Comparison of ENCODE assay signal across 2 cellular contexts in the genomic region with DNA sequence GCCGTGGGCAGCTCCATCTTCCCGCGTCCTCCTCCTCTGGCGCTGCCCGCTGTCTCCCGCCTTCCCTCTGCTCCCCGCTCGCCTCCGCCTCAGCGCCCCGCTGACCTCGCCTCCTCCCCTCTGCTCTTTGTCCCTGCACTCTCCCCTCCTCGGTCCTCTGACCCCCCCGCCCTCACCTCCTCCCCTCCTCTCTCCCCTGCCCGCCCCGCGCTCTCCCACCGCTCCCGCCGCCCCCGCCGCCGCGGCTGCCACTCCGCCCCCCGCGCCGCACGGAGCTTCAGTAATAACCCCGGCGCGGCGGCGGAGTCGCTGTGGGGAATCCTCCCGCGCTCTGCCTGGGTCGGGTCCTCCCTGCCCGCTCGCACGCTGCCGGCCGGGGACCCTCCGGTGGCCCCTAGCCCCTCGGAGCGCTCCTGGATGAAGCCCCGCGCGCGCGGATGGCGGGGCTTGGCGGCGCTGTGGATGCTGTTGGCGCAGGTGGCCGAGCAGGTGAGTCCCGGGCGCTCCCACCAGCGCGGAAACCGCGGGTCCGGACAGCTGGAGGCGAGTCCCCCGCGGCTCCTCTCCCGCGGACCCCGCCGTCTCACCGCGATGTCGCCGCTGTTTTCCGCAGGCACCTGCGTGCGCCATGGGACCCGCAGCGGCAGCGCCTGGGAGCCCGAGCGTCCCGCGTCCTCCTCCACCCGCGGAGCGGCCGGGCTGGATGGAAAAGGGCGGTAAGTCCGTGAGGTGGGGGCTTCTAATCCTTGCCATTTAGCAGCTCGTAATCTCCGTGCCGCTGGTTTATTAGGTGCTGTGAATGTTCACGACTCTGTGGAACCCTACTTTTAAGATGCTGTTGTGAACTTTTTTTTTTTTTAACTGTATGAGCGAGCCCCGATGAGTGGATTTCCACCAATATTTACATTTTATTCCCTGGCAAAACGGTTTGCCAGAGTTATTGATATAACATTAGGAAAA.
TF ChIP-seq lines count a peak whose summit lies in the region.

A gene with protein sequence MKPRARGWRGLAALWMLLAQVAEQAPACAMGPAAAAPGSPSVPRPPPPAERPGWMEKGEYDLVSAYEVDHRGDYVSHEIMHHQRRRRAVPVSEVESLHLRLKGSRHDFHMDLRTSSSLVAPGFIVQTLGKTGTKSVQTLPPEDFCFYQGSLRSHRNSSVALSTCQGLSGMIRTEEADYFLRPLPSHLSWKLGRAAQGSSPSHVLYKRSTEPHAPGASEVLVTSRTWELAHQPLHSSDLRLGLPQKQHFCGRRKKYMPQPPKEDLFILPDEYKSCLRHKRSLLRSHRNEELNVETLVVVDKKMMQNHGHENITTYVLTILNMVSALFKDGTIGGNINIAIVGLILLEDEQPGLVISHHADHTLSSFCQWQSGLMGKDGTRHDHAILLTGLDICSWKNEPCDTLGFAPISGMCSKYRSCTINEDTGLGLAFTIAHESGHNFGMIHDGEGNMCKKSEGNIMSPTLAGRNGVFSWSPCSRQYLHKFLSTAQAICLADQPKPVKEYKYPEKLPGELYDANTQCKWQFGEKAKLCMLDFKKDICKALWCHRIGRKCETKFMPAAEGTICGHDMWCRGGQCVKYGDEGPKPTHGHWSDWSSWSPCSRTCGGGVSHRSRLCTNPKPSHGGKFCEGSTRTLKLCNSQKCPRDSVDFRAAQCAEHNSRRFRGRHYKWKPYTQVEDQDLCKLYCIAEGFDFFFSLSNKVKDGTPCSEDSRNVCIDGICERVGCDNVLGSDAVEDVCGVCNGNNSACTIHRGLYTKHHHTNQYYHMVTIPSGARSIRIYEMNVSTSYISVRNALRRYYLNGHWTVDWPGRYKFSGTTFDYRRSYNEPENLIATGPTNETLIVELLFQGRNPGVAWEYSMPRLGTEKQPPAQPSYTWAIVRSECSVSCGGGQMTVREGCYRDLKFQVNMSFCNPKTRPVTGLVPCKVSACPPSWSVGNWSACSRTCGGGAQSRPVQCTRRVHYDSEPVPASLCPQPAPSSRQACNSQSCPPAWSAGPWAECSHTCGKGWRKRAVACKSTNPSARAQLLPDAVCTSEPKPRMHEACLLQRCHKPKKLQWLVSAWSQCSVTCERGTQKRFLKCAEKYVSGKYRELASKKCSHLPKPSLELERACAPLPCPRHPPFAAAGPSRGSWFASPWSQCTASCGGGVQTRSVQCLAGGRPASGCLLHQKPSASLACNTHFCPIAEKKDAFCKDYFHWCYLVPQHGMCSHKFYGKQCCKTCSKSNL (plus strand): TSS at position 280 of the 960 bp plus-strand sequence. CDS start 138 bp downstream, at position 418.

TF ChIP-seq in HEK293, 187 proteins besides CTCF, POLR2A, EP300 and RAD21 (continued from another document and continues in another):
- TF ChIP-seq ZNF830 (tag by site-specific recombination; IDR thresholded peaks at IDR 0.05; ENCODE audit: low read depth), result no peak
- TF ChIP-seq, protein P1, sequence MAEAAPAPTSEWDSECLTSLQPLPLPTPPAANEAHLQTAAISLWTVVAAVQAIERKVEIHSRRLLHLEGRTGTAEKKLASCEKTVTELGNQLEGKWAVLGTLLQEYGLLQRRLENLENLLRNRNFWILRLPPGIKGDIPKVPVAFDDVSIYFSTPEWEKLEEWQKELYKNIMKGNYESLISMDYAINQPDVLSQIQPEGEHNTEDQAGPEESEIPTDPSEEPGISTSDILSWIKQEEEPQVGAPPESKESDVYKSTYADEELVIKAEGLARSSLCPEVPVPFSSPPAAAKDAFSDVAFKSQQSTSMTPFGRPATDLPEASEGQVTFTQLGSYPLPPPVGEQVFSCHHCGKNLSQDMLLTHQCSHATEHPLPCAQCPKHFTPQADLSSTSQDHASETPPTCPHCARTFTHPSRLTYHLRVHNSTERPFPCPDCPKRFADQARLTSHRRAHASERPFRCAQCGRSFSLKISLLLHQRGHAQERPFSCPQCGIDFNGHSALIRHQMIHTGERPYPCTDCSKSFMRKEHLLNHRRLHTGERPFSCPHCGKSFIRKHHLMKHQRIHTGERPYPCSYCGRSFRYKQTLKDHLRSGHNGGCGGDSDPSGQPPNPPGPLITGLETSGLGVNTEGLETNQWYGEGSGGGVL (tag by site-specific recombination; IDR thresholded peaks at IDR 0.05), result peak; percentile 92
- no peak for TF ChIP-seq MYNN (tag by site-specific recombination; IDR thresholded peaks at IDR 0.05; ENCODE audit: borderline replicate concordance)
- TF ChIP-seq, protein P2, sequence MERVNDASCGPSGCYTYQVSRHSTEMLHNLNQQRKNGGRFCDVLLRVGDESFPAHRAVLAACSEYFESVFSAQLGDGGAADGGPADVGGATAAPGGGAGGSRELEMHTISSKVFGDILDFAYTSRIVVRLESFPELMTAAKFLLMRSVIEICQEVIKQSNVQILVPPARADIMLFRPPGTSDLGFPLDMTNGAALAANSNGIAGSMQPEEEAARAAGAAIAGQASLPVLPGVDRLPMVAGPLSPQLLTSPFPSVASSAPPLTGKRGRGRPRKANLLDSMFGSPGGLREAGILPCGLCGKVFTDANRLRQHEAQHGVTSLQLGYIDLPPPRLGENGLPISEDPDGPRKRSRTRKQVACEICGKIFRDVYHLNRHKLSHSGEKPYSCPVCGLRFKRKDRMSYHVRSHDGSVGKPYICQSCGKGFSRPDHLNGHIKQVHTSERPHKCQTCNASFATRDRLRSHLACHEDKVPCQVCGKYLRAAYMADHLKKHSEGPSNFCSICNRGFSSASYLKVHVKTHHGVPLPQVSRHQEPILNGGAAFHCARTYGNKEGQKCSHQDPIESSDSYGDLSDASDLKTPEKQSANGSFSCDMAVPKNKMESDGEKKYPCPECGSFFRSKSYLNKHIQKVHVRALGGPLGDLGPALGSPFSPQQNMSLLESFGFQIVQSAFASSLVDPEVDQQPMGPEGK (tag by site-specific recombination; IDR thresholded peaks at IDR 0.05), result peak; percentile 39; the same call in 1 of the 2 replicates
- TF ChIP-seq GLIS1 (tag by site-specific recombination; IDR thresholded peaks at IDR 0.05), result peak; percentile 89
- no peak for TF ChIP-seq ZNF239 (tag by site-specific recombination; IDR thresholded peaks at IDR 0.05)
- TF ChIP-seq, protein P3, sequence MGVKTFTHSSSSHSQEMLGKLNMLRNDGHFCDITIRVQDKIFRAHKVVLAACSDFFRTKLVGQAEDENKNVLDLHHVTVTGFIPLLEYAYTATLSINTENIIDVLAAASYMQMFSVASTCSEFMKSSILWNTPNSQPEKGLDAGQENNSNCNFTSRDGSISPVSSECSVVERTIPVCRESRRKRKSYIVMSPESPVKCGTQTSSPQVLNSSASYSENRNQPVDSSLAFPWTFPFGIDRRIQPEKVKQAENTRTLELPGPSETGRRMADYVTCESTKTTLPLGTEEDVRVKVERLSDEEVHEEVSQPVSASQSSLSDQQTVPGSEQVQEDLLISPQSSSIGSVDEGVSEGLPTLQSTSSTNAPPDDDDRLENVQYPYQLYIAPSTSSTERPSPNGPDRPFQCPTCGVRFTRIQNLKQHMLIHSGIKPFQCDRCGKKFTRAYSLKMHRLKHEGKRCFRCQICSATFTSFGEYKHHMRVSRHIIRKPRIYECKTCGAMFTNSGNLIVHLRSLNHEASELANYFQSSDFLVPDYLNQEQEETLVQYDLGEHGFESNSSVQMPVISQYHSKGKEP (tag by site-specific recombination; IDR thresholded peaks at IDR 0.05), result no peak
- TF ChIP-seq ZFP37 (tag by site-specific recombination; IDR thresholded peaks at IDR 0.05), result no peak
- peak; percentile 80 for TF ChIP-seq ZNF335 (tag by site-specific recombination; conservative IDR thresholded peaks at IDR 0.05)
- TF ChIP-seq, protein P4, sequence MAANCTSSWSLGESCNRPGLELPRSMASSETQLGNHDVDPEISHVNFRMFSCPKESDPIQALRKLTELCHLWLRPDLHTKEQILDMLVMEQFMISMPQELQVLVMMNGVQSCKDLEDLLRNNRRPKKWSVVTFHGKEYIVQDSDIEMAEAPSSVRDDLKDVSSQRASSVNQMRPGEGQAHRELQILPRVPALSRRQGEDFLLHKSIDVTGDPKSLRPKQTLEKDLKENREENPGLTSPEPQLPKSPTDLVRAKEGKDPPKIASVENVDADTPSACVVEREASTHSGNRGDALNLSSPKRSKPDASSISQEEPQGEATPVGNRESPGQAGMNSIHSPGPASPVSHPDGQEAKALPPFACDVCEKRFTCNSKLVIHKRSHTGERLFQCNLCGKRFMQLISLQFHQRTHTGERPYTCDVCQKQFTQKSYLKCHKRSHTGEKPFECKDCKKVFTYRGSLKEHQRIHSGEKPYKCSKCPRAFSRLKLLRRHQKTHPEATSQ (tag by site-specific recombination; IDR thresholded peaks at IDR 0.05), result 0 out of 2 replicates have a peak, but pooled peaks have one; percentile 17
- no peak for TF ChIP-seq ZNF174 (tag by site-specific recombination; IDR thresholded peaks at IDR 0.05)
- TF ChIP-seq ZNF791 (tag by site-specific recombination; IDR thresholded peaks at IDR 0.05), result no peak; the same call in 1 of the 2 replicates
- no peak for TF ChIP-seq ZNF629 (tag by site-specific recombination; IDR thresholded peaks at IDR 0.05)

TF ChIP-seq in SK-N-SH treated with all-trans-retinoic acid at 6 μM for 48 hours, 23 proteins besides CTCF, POLR2A, EP300 and RAD21 (continued from another document):
- TF ChIP-seq, protein P5, sequence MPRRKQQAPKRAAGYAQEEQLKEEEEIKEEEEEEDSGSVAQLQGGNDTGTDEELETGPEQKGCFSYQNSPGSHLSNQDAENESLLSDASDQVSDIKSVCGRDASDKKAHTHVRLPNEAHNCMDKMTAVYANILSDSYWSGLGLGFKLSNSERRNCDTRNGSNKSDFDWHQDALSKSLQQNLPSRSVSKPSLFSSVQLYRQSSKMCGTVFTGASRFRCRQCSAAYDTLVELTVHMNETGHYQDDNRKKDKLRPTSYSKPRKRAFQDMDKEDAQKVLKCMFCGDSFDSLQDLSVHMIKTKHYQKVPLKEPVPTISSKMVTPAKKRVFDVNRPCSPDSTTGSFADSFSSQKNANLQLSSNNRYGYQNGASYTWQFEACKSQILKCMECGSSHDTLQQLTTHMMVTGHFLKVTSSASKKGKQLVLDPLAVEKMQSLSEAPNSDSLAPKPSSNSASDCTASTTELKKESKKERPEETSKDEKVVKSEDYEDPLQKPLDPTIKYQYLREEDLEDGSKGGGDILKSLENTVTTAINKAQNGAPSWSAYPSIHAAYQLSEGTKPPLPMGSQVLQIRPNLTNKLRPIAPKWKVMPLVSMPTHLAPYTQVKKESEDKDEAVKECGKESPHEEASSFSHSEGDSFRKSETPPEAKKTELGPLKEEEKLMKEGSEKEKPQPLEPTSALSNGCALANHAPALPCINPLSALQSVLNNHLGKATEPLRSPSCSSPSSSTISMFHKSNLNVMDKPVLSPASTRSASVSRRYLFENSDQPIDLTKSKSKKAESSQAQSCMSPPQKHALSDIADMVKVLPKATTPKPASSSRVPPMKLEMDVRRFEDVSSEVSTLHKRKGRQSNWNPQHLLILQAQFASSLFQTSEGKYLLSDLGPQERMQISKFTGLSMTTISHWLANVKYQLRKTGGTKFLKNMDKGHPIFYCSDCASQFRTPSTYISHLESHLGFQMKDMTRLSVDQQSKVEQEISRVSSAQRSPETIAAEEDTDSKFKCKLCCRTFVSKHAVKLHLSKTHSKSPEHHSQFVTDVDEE (CRISPR knock-in tag; IDR thresholded peaks at IDR 0.05), result no peak
- TF ChIP-seq ISL1 (CRISPR knock-in tag; IDR thresholded peaks at IDR 0.05), result no peak
- TF ChIP-seq ZNF70 (CRISPR knock-in tag; IDR thresholded peaks at IDR 0.05), result no peak
- no peak for TF ChIP-seq ZFP30 (CRISPR knock-in tag; IDR thresholded peaks at IDR 0.05)
- TF ChIP-seq, protein P6, sequence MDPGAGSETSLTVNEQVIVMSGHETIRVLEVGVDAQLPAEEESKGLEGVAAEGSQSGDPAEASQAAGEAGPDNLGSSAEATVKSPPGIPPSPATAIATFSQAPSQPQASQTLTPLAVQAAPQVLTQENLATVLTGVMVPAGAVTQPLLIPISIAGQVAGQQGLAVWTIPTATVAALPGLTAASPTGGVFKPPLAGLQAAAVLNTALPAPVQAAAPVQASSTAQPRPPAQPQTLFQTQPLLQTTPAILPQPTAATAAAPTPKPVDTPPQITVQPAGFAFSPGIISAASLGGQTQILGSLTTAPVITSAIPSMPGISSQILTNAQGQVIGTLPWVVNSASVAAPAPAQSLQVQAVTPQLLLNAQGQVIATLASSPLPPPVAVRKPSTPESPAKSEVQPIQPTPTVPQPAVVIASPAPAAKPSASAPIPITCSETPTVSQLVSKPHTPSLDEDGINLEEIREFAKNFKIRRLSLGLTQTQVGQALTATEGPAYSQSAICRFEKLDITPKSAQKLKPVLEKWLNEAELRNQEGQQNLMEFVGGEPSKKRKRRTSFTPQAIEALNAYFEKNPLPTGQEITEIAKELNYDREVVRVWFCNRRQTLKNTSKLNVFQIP (CRISPR knock-in tag; IDR thresholded peaks at IDR 0.05; ENCODE audit: borderline replicate concordance, low read depth), result no peak
- no peak for TF ChIP-seq TOX (CRISPR knock-in tag; IDR thresholded peaks at IDR 0.05; ENCODE audit: borderline replicate concordance)
- no peak for TF ChIP-seq OSR1 (CRISPR knock-in tag; IDR thresholded peaks at IDR 0.05)
- no peak for TF ChIP-seq RARB (CRISPR knock-in tag; IDR thresholded peaks at IDR 0.05)
- TF ChIP-seq CSDC2 (CRISPR knock-in tag; IDR thresholded peaks at IDR 0.05), result no peak
- TF ChIP-seq ARNTL (CRISPR knock-in tag; IDR thresholded peaks at IDR 0.05; ENCODE audit: borderline replicate concordance, low read depth), result no peak
